In genomic region chr1:18937539-18937938, GRCh38 we compare ENCODE assay signal across 15 cellular contexts.
"Had no signal": no experiment of that assay in that cellular context is flagged by ENCODE, and none has a peak within 500 bp of the region (broad histone marks: within the 10 kb centered on the region; RNA-seq: fewer than 3 reads in every experiment).

No MANE protein-coding gene starts in this region.

- ATAC-seq: activated CD4-positive, alpha-beta T cell treated with anti-CD3 and anti-CD28 coated beads for 36 hours; natural killer cell treated with Interleukin-12 subunit alpha and Interleukin-12 subunit beta and Interleukin-15 and Interleukin-18, amount 100 ng/mL, for 72 hours had no signal

- H3K36me3 ChIP-seq: esophagus muscularis mucosa had no signal

- H3K27me3 ChIP-seq: esophagus muscularis mucosa had no signal

- H3K4me3 ChIP-seq: esophagus muscularis mucosa, psoas muscle had no signal

- FAIRE-seq: endometrium, urothelium cell line had no signal

- H3K4me3 Mint-ChIP-seq: activated CD4-positive, alpha-beta memory T cell treated with anti-CD3 and anti-CD28 coated beads, Interleukin-2, amount 10 ng/mL, durations not matched to agents 7 days and 5 days; activated CD4-positive, alpha-beta T cell treated with anti-CD3 and anti-CD28 coated beads for 36 hours; activated naive CD4-positive, alpha-beta T cell treated with anti-CD3 and anti-CD28 coated beads, Interleukin-2, amount 10 ng/mL, durations not matched to agents 7 days and 5 days; activated T-helper 1 cell treated with anti-CD3 and anti-CD28 coated beads, Interleukin-12 subunit alpha, Interleukin-12 subunit beta, Interleukin-2, Interleukin-4 antibody, amounts not matched to agents 30 ng/mL and 10 ng/mL and 1 ng/mL, durations not matched to agents 14 hours and 24 hours and 36 hours; memory B cell; natural killer cell treated with Interleukin-12 subunit alpha and Interleukin-12 subunit beta and Interleukin-15 and Interleukin-18, amount 100 ng/mL, for 72 hours; stimulated activated naive CD8-positive, alpha-beta T cell treated with anti-CD3 and anti-CD28 coated beads, Interleukin-15, Interleukin-2, amounts not matched to agents 100 ng/mL and 50 ng/mL, for 24 hours had no signal

- H3K36me3 Mint-ChIP-seq: activated naive CD4-positive, alpha-beta T cell treated with anti-CD3 and anti-CD28 coated beads, Interleukin-2, amount 10 ng/mL, durations not matched to agents 7 days and 5 days; natural killer cell treated with Interleukin-12 subunit alpha and Interleukin-12 subunit beta and Interleukin-15 and Interleukin-18, amount 100 ng/mL, for 72 hours had no signal

- H3K27me3 Mint-ChIP-seq: activated CD4-positive, alpha-beta memory T cell treated with anti-CD3 and anti-CD28 coated beads, Interleukin-2, amount 10 ng/mL, durations not matched to agents 7 days and 5 days; activated CD4-positive, alpha-beta T cell treated with anti-CD3 and anti-CD28 coated beads for 36 hours; activated naive CD4-positive, alpha-beta T cell treated with anti-CD3 and anti-CD28 coated beads, Interleukin-2, amount 10 ng/mL, durations not matched to agents 7 days and 5 days; memory B cell; natural killer cell treated with Interleukin-12 subunit alpha and Interleukin-12 subunit beta and Interleukin-15 and Interleukin-18, amount 100 ng/mL, for 72 hours; stimulated activated naive CD8-positive, alpha-beta T cell treated with anti-CD3 and anti-CD28 coated beads, Interleukin-15, Interleukin-2, amounts not matched to agents 100 ng/mL and 50 ng/mL, for 24 hours had no signal

- H3K27ac ChIP-seq: esophagus muscularis mucosa, psoas muscle had no signal

- H3K9me3 ChIP-seq: esophagus muscularis mucosa, psoas muscle had no signal

- H3K9me3 Mint-ChIP-seq: activated CD4-positive, alpha-beta memory T cell treated with anti-CD3 and anti-CD28 coated beads, Interleukin-2, amount 10 ng/mL, durations not matched to agents 7 days and 5 days; activated naive CD4-positive, alpha-beta T cell treated with anti-CD3 and anti-CD28 coated beads, Interleukin-2, amount 10 ng/mL, durations not matched to agents 7 days and 5 days; activated T-helper 1 cell treated with anti-CD3 and anti-CD28 coated beads, Interleukin-12 subunit alpha, Interleukin-12 subunit beta, Interleukin-2, Interleukin-4 antibody, amounts not matched to agents 30 ng/mL and 10 ng/mL and 1 ng/mL, durations not matched to agents 14 hours and 24 hours and 36 hours; memory B cell; natural killer cell treated with Interleukin-12 subunit alpha and Interleukin-12 subunit beta and Interleukin-15 and Interleukin-18, amount 100 ng/mL, for 72 hours; stimulated activated naive CD8-positive, alpha-beta T cell treated with anti-CD3 and anti-CD28 coated beads, Interleukin-15, Interleukin-2, amounts not matched to agents 100 ng/mL and 50 ng/mL, for 24 hours had no signal

- H3K27ac Mint-ChIP-seq: activated CD4-positive, alpha-beta memory T cell treated with anti-CD3 and anti-CD28 coated beads, Interleukin-2, amount 10 ng/mL, durations not matched to agents 7 days and 5 days; activated naive CD4-positive, alpha-beta T cell treated with anti-CD3 and anti-CD28 coated beads, Interleukin-2, amount 10 ng/mL, durations not matched to agents 7 days and 5 days; stimulated activated naive CD8-positive, alpha-beta T cell treated with anti-CD3 and anti-CD28 coated beads, Interleukin-15, Interleukin-2, amounts not matched to agents 100 ng/mL and 50 ng/mL, for 24 hours had no signal

- DNase-seq: activated CD4-positive, alpha-beta memory T cell treated with anti-CD3 and anti-CD28 coated beads, Interleukin-2, amount 10 ng/mL, durations not matched to agents 7 days and 5 days; activated CD4-positive, alpha-beta T cell treated with anti-CD3 and anti-CD28 coated beads for 36 hours; activated CD8-positive, alpha-beta memory T cell treated with anti-CD3 and anti-CD28 coated beads, Interleukin-2, amount 50 U/mL, for 4 hours; activated naive CD4-positive, alpha-beta T cell treated with anti-CD3 and anti-CD28 coated beads, Interleukin-2, amount 10 ng/mL, durations not matched to agents 7 days and 5 days; amniotic stem cell; occipital lobe; psoas muscle; stimulated activated CD4-positive, alpha-beta T cell treated with anti-CD3 and anti-CD28 coated beads, Interleukin-2, amount 100 ng/mL, for 48 hours had no signal
